In genomic region chr18:3248670-3249359, GRCh38 we compare ENCODE assay signal across 8 cellular contexts. TPM values are rescaled to one million over a fixed set of nuclear protein-coding genes. Genes with fewer than 3 reads are reported as not detected.
DNase-seq lines count a peak whose midpoint lies in the region; ATAC-seq and TF ChIP-seq lines count a peak whose summit lies in the region.

No MANE protein-coding gene starts in this region.

- TF ChIP-seq CTCF in AG04450 (IDR thresholded peaks at IDR 0.05; ENCODE audit: low read depth, low read length) (no peak), RWPE1 (conservative IDR thresholded peaks at IDR 0.05; ENCODE audit: low read depth) (no peak), dorsolateral prefrontal cortex (IDR thresholded peaks at IDR 0.05 in 54 of 56, conservative IDR thresholded peaks at IDR 0.05 in 2 of 56; ENCODE audit: low read depth in 1 of 56, partially characterized antibody in 56 of 56) (no peak)

- H3K36me3 Mint-ChIP-seq in naive B cell = peaks cover 0 to 12% of the 10 kb centered on the region in 2 donors

- H3K27me3 Mint-ChIP-seq in naive B cell = no peaks in the 10 kb centered on the region

- peaks cover 36 to 64% (median 48%) of the 10 kb centered on the region in 3 donors for H3K4me1 Mint-ChIP-seq in naive B cell

- H3K27me3 ChIP-seq in AG04450 (ENCODE audit: control insufficient read depth, insufficient read depth, low read length) (no peaks in the 10 kb centered on the region), dorsolateral prefrontal cortex (no peaks in the 10 kb centered on the region)

- POLR2A ChIA-PET in AG04450 (lab: Yijun Ruan, JAX) (interaction anchor here (1.2 to 3.3 kb wide), 2 partner anchors 12 to 355 kb away, joined by 3 to 14 read pairs; partner anchors contain the start of gene MYL12B), RWPE1 (lab: Yijun Ruan, JAX; ENCODE audit: low non-redundant PET) (interaction anchor here (0.5 to 0.7 kb wide), 3 partner anchors 15 to 379 kb away, joined by 3 read pairs; no protein-coding TSS in a partner anchor)

- H3K4me3 ChIP-seq in AG04450 (ENCODE audit: low read depth, low read length) (peak overlapping the region; percentile 97), dorsolateral prefrontal cortex (peak overlapping the region in 58 of 59 donors; percentile 63 to 100 (median 94))

- ATAC-seq in GM19043 (IDR thresholded peaks at IDR 0.05; ENCODE audit: low read depth, unreplicated experiment) (peak; percentile 18), naive B cell (ENCODE audit: low read depth in 2 of 2) (no peak), HG03280 (IDR thresholded peaks at IDR 0.05; ENCODE audit: unreplicated experiment) (no peak), GM18867 (IDR thresholded peaks at IDR 0.05; ENCODE audit: unreplicated experiment) (no peak)

- CTCF ChIA-PET in AG04450 (lab: Charles Lee) = no interaction called here
- CTCF ChIA-PET in RWPE1 (lab: Yijun Ruan, JAX) = interaction anchor here (0.6 kb wide), 1 partner anchor 522 kb away, joined by 3 read pairs; no protein-coding TSS in a partner anchor

- H3K9me3 ChIP-seq in AG04450 (ENCODE audit: control insufficient read depth, insufficient read depth, low read length) = peaks cover 8% of the 10 kb centered on the region

- no peaks in the 10 kb centered on the region for H3K9me3 Mint-ChIP-seq in naive B cell

- DNase-seq in AG04450 (ENCODE audit: low read depth, low spot score) (no peak), RWPE1 (ENCODE audit: low spot score) (peak; percentile 39), dorsolateral prefrontal cortex (no peak), naive B cell (peak; percentile 40), NCI-H2029 treated with DMSO at 0.1 percent for 48 hours (lab: John Stamatoyannopoulos, UW) (no peak)

- intact Hi-C loops in dorsolateral prefrontal cortex (cut with DNase I) = loop anchor here (2.0 to 10.0 kb wide), 5 partner anchors 14 to 674 kb away; partner anchors contain the start of genes METTL4 (in 1 of the 2), MYL12B (in 1 of the 2) and NDC80 (in 1 of the 2)

- peak overlapping the region; percentile 84 to 99 (median 97) for H3K4me3 Mint-ChIP-seq in naive B cell

- H3K27ac Mint-ChIP-seq in naive B cell = peak overlapping the region; percentile 95 to 99 (median 98)

- peak overlapping the region; percentile 96 for H3K27ac ChIP-seq in AG04450 (ENCODE audit: low read depth, low read length)
- H3K27ac ChIP-seq in RWPE1 = no peak overlapping the region
- H3K27ac ChIP-seq in dorsolateral prefrontal cortex = peak overlapping the region in 47 of 59 donors; percentile 7 to 99 (median 97)

RNA-seq across cellular contexts. Expression of gene MYL12A, which starts 1.2 kb away (rescaled TPM):
- 645 and 751 TPM in 2 replicates for polyA plus RNA-seq in AG04450 (2011; rRNA removed)
- 284 and 330 TPM in 2 replicates for polyA minus RNA-seq in AG04450 (2011; rRNA and poly(A)+ RNA removed)
- 10 to 100 TPM; 23.3 to 83.1 (median 42.9) TPM for total RNA-seq in dorsolateral prefrontal cortex
- 1,000 to 10,000 TPM; 1,232 to 1,667 (median 1,472) TPM for polyA plus RNA-seq in naive B cell (ENCODE audit: low read depth in 6 of 6)

RNA-seq across cellular contexts. Expression of gene MYL12B, which starts 13.1 kb away (rescaled TPM):
- 682 and 787 TPM in 2 replicates for polyA plus RNA-seq in AG04450 (2011; rRNA removed)
- polyA minus RNA-seq in AG04450 (2011; rRNA and poly(A)+ RNA removed) = 228 and 250 TPM in 2 replicates
- total RNA-seq in dorsolateral prefrontal cortex = 100 to 1,000 TPM in 100 of 120 experiments, 10 to 100 TPM in 20; 72.6 to 168 (median 118) TPM
- polyA plus RNA-seq in naive B cell (ENCODE audit: low read depth in 6 of 6) = 100 to 1,000 TPM; 574 to 848 (median 647) TPM

RNA-seq across cellular contexts. Expression of gene MYOM1, which starts 29.0 kb away (rescaled TPM):
- polyA plus RNA-seq in AG04450 (2011; rRNA removed) (0.02 and 0.04 TPM in 2 replicates), naive B cell (ENCODE audit: low read depth in 6 of 6) (1 to 10 TPM in 2 of 6 donors, under 1 TPM in 3, not detected in 1; 0.08 to 1.5 (median 0.85) TPM)
- polyA minus RNA-seq in AG04450 (2011; rRNA and poly(A)+ RNA removed) = not detected in 2 replicates
- total RNA-seq in dorsolateral prefrontal cortex = 10 to 100 TPM in 34 of 120 experiments, 1 to 10 TPM in 86; 2.2 to 18.7 (median 8.0) TPM

Comparison
In these comparisons a context has a peak if more than half of its experiments do, and no peak if none do; other contexts are left out.
1. DNase-seq: peak in RWPE1 (single experiment) and naive B cell (single experiment); none in AG04450 (single experiment), dorsolateral prefrontal cortex (0 of 10) and NCI-H2029 treated with DMSO at 0.1 percent for 48 hours (single experiment).